ENCODE assay signal across 24 cellular contexts in the genomic region with DNA sequence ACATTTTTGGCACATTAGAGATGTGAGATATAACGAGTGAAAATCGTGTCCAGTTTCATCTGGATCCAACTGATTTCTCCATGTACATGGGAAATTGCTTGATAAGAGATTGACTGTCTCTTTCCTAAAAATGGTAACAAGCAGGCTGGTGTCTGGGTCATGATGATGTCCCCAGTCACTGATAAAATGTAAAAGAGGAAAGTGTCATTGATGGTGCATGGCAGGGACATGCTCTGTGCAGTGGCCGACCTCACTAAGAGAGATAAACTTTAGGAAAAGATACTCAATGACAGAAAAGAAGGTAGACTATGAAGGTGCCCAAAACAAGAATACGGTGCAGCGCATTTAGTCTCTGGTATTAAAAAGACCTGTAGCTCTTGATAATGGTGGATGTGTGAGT.
"Had no signal": no experiment of that assay in that cellular context is flagged by ENCODE, and none has a peak within 500 bp of the region (broad histone marks: within the 10 kb centered on the region; RNA-seq: fewer than 3 reads in every experiment).

No MANE protein-coding gene starts in this region.

- H3K36me3 ChIP-seq: colonic mucosa, gastrocnemius medialis, left lung, lower lobe of right lung had no signal

- H3K4me3 ChIP-seq: colonic mucosa, gastrocnemius medialis, hepatocyte, left lung, lower lobe of right lung, mucosa of descending colon had no signal

- H3K4me2 ChIP-seq: hepatocyte had no signal

- H3K9me3 ChIP-seq: colonic mucosa, gastrocnemius medialis, left lung, lower lobe of right lung, mucosa of descending colon had no signal

- ATAC-seq: effector memory CD8-positive, alpha-beta T cell; esophagus mucosa; foreskin keratinocyte; gastrocnemius medialis; left lung; left ventricle myocardium superior; lower lobe of right lung; mucosa of descending colon; naive thymus-derived CD8-positive, alpha-beta T cell had no signal

- H3K79me2 ChIP-seq: hepatocyte had no signal

- H3K27me3 ChIP-seq: colonic mucosa, foreskin keratinocyte, gastrocnemius medialis, hepatocyte, left lung had no signal

- H2AFZ ChIP-seq: hepatocyte had no signal

- H3K27ac ChIP-seq: colonic mucosa, epithelial cell of prostate, foreskin keratinocyte, gastrocnemius medialis, hepatocyte, left lung, lower lobe of right lung had no signal

- H3K4me1 ChIP-seq: colonic mucosa, foreskin keratinocyte, gastrocnemius medialis, left lung, lower lobe of right lung had no signal

- DNase-seq: colonic mucosa; cortex of kidney; effector CD8-positive, alpha-beta T cell; effector memory CD8-positive, alpha-beta T cell; endodermal cell; erythroblast; foreskin keratinocyte; gastrocnemius medialis; glutamatergic neuron; hypothalamus; immature natural killer cell; islet precursor cell; kidney; kidney glomerular epithelial cell; left lung; left ventricle myocardium superior; lower lobe of right lung; mesenchymal stem cell; mucosa of descending colon; naive B cell; naive thymus-derived CD8-positive, alpha-beta T cell had no signal
